Comparison of ENCODE assay signal across 16 cellular contexts in the genomic region with DNA sequence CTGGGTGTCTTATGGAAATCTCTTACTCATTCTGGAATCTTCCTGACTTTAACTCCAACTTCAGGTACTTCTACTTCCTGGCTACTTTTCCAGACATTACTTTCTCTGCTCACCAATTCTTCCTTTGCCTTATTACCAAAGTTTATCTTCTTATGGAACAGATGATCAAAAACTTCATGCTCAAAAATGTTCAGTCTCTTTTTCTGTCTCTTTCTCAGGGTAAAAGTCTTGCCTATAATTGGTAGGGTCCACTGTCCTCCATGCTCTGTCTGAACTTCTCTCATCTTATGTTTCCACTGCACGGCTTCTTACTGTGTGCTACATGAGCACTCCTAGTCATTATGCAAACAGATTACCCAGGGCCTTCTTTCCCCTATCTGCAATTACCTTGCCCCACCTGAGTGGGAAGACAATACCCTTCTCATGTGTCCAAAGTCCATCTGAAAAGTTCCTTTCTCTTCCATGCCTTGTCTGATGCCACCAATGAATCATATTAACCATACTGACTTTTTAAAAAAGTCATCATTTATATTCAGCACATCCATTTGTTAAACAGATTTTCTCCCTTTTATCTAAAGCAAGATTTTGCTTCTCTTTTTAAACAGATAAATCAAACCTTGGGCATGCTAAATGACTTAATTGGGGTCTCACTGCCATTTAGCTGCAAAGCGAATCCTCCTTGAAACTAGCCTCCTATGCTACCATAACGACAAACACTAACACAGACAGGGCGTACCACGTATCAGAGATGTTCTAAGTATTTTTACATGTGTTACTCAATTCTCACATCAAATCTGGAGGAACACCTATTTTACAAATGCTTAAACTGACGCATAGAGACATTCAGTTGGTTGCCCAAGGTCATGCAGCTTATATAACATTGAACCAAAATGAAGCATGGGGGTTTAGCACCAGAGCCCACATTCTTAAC. TPM values are rescaled to one million over a fixed set of nuclear protein-coding genes. Genes with fewer than 3 reads are reported as not detected.
DNase-seq lines count a peak whose midpoint lies in the region; ATAC-seq, FAIRE-seq and TF ChIP-seq lines count a peak whose summit lies in the region.
"Had no signal": no experiment of that assay in that cellular context is flagged by ENCODE, and none has a peak within 500 bp of the region (broad histone marks: within the 10 kb centered on the region; RNA-seq: fewer than 3 reads in every experiment).

No MANE protein-coding gene starts in this region.

- H3K4me3 ChIP-seq in esophagus muscularis mucosa = no peak overlapping the region
- H3K4me3 ChIP-seq in rectal smooth muscle tissue (ENCODE audit: low read length) = peak overlapping the region; percentile 15
- H3K4me3 ChIP-seq: heart left ventricle, spleen had no signal

- TF ChIP-seq EP300 in esophagus muscularis mucosa (IDR thresholded peaks at IDR 0.05) = no peak

- intact Hi-C loops in esophagus muscularis mucosa (cut with DNase I) = no loop called here

- no peak overlapping the region for H3K9ac ChIP-seq in rectal smooth muscle tissue (ENCODE audit: low read length)

- peak; percentile 55 for FAIRE-seq in G401.6 (lab: Jason Lieb, UNC)
- FAIRE-seq: GM18507, islet of Langerhans had no signal

- TF ChIP-seq CTCF in esophagus muscularis mucosa (IDR thresholded peaks at IDR 0.05) = no peak

- H3K9me3 ChIP-seq in esophagus muscularis mucosa = no peaks in the 10 kb centered on the region
- H3K9me3 ChIP-seq: heart left ventricle had no signal

- WGBS in esophagus muscularis mucosa = 91% methylated on average over 6 of the region's 6 CpGs

- H3K36me3 ChIP-seq in esophagus muscularis mucosa (no peaks in the 10 kb centered on the region), rectal smooth muscle tissue (ENCODE audit: control insufficient read depth, insufficient read depth, low read length) (no peaks in the 10 kb centered on the region)
- H3K36me3 ChIP-seq: heart left ventricle, spleen had no signal

- H3K27me3 ChIP-seq in esophagus muscularis mucosa = no peaks in the 10 kb centered on the region
- no peaks in the 10 kb centered on the region for H3K27me3 ChIP-seq in rectal smooth muscle tissue (ENCODE audit: control insufficient read depth, insufficient read depth, low read length)
- H3K27me3 ChIP-seq: heart left ventricle, spleen had no signal

- peak; percentile 73 for DNase-seq in NCI-H526 treated with DMSO at 0.1 percent for 48 hours (lab: John Stamatoyannopoulos, UW)
- no peak for DNase-seq in esophagus muscularis mucosa (ENCODE audit: extremely low spot score)
- DNase-seq in NCI-H524 (lab: John Stamatoyannopoulos, UW) = no peak
- DNase-seq: activated CD8-positive, alpha-beta memory T cell treated with anti-CD3 and anti-CD28 coated beads, Interleukin-2, amount 50 U/mL, for 4 hours; heart left ventricle; mesendoderm; NCI-H146; spleen; stimulated activated naive CD4-positive, alpha-beta T cell had no signal

- TF ChIP-seq POLR2A in esophagus muscularis mucosa (IDR thresholded peaks at IDR 0.05; ENCODE audit: low read depth) = no peak

- H3K27ac ChIP-seq in esophagus muscularis mucosa (replicated peaks in 1 of 4) (peak overlapping the region; percentile 2 to 59 (median 28)), rectal smooth muscle tissue (ENCODE audit: low read depth, low read length) (peak overlapping the region; percentile 24)
- H3K27ac ChIP-seq: spleen had no signal

- ATAC-seq in HG02642 (IDR thresholded peaks at IDR 0.05; ENCODE audit: poor library complexity, unreplicated experiment) (no peak), HG03439 (IDR thresholded peaks at IDR 0.05; ENCODE audit: unreplicated experiment) (no peak)
- ATAC-seq: Right ventricle myocardium inferior had no signal

- H3K4me1 ChIP-seq in esophagus muscularis mucosa = peaks cover 3 to 32% (median 29%) of the 10 kb centered on the region in 4 donors
- H3K4me1 ChIP-seq in rectal smooth muscle tissue (ENCODE audit: control insufficient read depth, insufficient read depth, low read length) = peaks cover 14% of the 10 kb centered on the region
- H3K4me1 ChIP-seq: spleen had no signal

RNA-seq across cellular contexts. Expression of gene SEMA3C, which starts 48.8 kb away (rescaled TPM):
- total RNA-seq in esophagus muscularis mucosa = 100 to 1,000 TPM; 117 to 181 (median 158) TPM
